ENCODE assay signal across 8 cellular contexts in the genomic region with DNA sequence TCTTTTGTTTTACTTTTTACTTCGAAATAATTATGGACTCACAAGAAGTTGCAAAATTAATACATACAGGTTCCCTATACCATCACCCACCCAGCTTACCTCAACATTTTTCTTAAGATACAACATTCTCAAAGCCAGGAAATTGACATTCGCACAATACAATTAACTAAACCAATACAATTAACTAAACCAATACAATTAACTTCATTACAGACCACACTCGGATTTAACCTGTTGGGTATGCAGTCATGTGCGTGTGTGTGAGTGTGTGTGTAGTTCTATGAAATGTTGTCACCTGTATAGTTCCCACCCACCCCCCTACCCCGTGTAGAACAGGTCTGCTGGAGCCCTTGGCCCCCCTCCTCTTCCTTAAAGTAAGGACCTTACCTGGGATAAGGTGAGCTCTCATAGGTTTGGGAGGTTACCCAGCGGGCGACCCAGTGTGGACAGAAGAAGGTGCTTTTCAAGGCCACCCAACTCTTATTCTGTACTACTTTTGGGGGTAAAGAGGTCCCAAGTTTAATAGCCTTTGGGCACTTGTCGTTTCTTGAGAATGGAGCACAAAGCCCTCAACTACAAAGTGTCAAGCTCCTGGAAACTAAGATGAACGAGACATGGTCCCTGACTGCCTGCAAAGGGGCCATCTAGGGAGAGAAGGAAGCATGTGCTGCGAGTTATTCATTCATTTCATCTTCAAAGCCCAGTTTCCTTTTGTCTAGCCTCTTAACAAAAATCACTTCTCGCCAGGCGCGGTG. TPM values are rescaled to one million over a fixed set of nuclear protein-coding genes. Genes with fewer than 3 reads are reported as not detected.
DNase-seq lines count a peak whose midpoint lies in the region; ATAC-seq and TF ChIP-seq lines count a peak whose summit lies in the region.

No MANE protein-coding gene starts in this region.

- peaks cover 39% of the 10 kb centered on the region for H3K4me1 Mint-ChIP-seq in T-helper 1 cell treated with Interleukin-12 subunit alpha and Interleukin-12 subunit beta and Interleukin-4 antibody, amounts not matched to agents 30 μg/mL and 1 μg/mL, for 36 hours (ENCODE audit: low read depth)
- H3K4me1 Mint-ChIP-seq in activated CD8-positive, alpha-beta T cell treated with anti-CD3 and anti-CD28 coated beads for 36 hours (ENCODE audit: low read depth) = peaks cover 34% of the 10 kb centered on the region
- H3K4me1 Mint-ChIP-seq in stimulated activated naive CD8-positive, alpha-beta T cell treated with anti-CD3 and anti-CD28 coated beads, Interleukin-15, amount 100 ng/mL, for 72 hours = peaks cover 37% of the 10 kb centered on the region

- TF ChIP-seq CTCF in activated CD8-positive, alpha-beta T cell treated with anti-CD3 and anti-CD28 coated beads for 36 hours (IDR thresholded peaks at IDR 0.05) = no peak

- CTCF ChIA-PET in activated CD8-positive, alpha-beta T cell treated with anti-CD3 and anti-CD28 coated beads for 36 hours (lab: Charles Lee) = interaction anchor here (1.0 to 1.2 kb wide), 3 partner anchors 8 to 28 kb away, joined by 3 read pairs; no protein-coding TSS in a partner anchor

- peaks cover 22% of the 10 kb centered on the region for H3K36me3 Mint-ChIP-seq in T-helper 1 cell treated with Interleukin-12 subunit alpha and Interleukin-12 subunit beta and Interleukin-4 antibody, amounts not matched to agents 30 μg/mL and 1 μg/mL, for 36 hours (ENCODE audit: low read depth)
- H3K36me3 Mint-ChIP-seq in activated CD8-positive, alpha-beta T cell treated with anti-CD3 and anti-CD28 coated beads for 36 hours (ENCODE audit: low read depth) = peaks cover 12% of the 10 kb centered on the region

- no peaks in the 10 kb centered on the region for H3K27me3 Mint-ChIP-seq in T-helper 1 cell treated with Interleukin-12 subunit alpha and Interleukin-12 subunit beta and Interleukin-4 antibody, amounts not matched to agents 30 μg/mL and 1 μg/mL, for 36 hours (ENCODE audit: low read depth)
- no peaks in the 10 kb centered on the region for H3K27me3 Mint-ChIP-seq in activated CD8-positive, alpha-beta T cell treated with anti-CD3 and anti-CD28 coated beads for 36 hours
- no peaks in the 10 kb centered on the region for H3K27me3 Mint-ChIP-seq in stimulated activated naive CD8-positive, alpha-beta T cell treated with anti-CD3 and anti-CD28 coated beads, Interleukin-15, amount 100 ng/mL, for 72 hours

- H3K9me3 ChIP-seq in iPS-18c (ENCODE audit: control insufficient read depth, insufficient read depth, low read length) = peaks cover 2% of the 10 kb centered on the region

- peak overlapping the region; percentile 99; the same call in 1 of the 2 replicates for H3K4me3 ChIP-seq in iPS-18c (ENCODE audit: insufficient read depth, low read depth, low read length)

- peak overlapping the region; percentile 90 for H3K27ac Mint-ChIP-seq in T-helper 1 cell treated with Interleukin-12 subunit alpha and Interleukin-12 subunit beta and Interleukin-4 antibody, amounts not matched to agents 30 μg/mL and 1 μg/mL, for 36 hours
- peak overlapping the region; percentile 97 for H3K27ac Mint-ChIP-seq in activated CD8-positive, alpha-beta T cell treated with anti-CD3 and anti-CD28 coated beads for 36 hours
- H3K27ac Mint-ChIP-seq in stimulated activated naive CD8-positive, alpha-beta T cell treated with anti-CD3 and anti-CD28 coated beads, Interleukin-15, amount 100 ng/mL, for 72 hours = peak overlapping the region in 1 of 2 donors; percentile 79

- peak overlapping the region; percentile 99 for H3K4me3 Mint-ChIP-seq in T-helper 1 cell treated with Interleukin-12 subunit alpha and Interleukin-12 subunit beta and Interleukin-4 antibody, amounts not matched to agents 30 μg/mL and 1 μg/mL, for 36 hours
- peak overlapping the region; percentile 96 for H3K4me3 Mint-ChIP-seq in activated CD8-positive, alpha-beta T cell treated with anti-CD3 and anti-CD28 coated beads for 36 hours
- peak overlapping the region; percentile 98 for H3K4me3 Mint-ChIP-seq in stimulated activated naive CD8-positive, alpha-beta T cell treated with anti-CD3 and anti-CD28 coated beads, Interleukin-15, amount 100 ng/mL, for 72 hours

- POLR2A ChIA-PET in activated CD8-positive, alpha-beta T cell treated with anti-CD3 and anti-CD28 coated beads for 36 hours (lab: Charles Lee) = interaction anchor here (0.8 to 2.2 kb wide), 10 partner anchors 13 to 106 kb away, joined by 3 to 6 read pairs (median 4); no protein-coding TSS in a partner anchor

- DNase-seq in T-helper 1 cell (no peak), mucosa of gallbladder (ENCODE audit: low spot score) (no peak), NCI-H2227 treated with DMSO at 0.1 percent for 48 hours (lab: John Stamatoyannopoulos, UW) (no peak), KG1 (lab: John Stamatoyannopoulos, UW) (no peak)
- DNase-seq in activated CD8-positive, alpha-beta T cell treated with anti-CD3 and anti-CD28 coated beads for 36 hours = no peak
- DNase-seq in stimulated activated naive CD8-positive, alpha-beta T cell treated with anti-CD3 and anti-CD28 coated beads, Interleukin-15, amount 100 ng/mL, for 72 hours = peak in 1 of 2 donors; percentile 7

- H3K9me3 Mint-ChIP-seq in T-helper 1 cell treated with Interleukin-12 subunit alpha and Interleukin-12 subunit beta and Interleukin-4 antibody, amounts not matched to agents 30 μg/mL and 1 μg/mL, for 36 hours = no peaks in the 10 kb centered on the region
- H3K9me3 Mint-ChIP-seq in activated CD8-positive, alpha-beta T cell treated with anti-CD3 and anti-CD28 coated beads for 36 hours = no peaks in the 10 kb centered on the region
- H3K9me3 Mint-ChIP-seq in stimulated activated naive CD8-positive, alpha-beta T cell treated with anti-CD3 and anti-CD28 coated beads, Interleukin-15, amount 100 ng/mL, for 72 hours = no peaks in the 10 kb centered on the region

- intact Hi-C loops in activated CD8-positive, alpha-beta T cell treated with anti-CD3 and anti-CD28 coated beads for 36 hours (cut with micrococcal nuclease) = loop anchor here (5.0 to 10.0 kb wide), 3 partner anchors 49 to 126 kb away; partner anchors contain the start of genes KCTD20 and PXT1

- no peak for ATAC-seq in activated CD8-positive, alpha-beta T cell treated with anti-CD3 and anti-CD28 coated beads for 36 hours
- peak; percentile 11 for ATAC-seq in stimulated activated naive CD8-positive, alpha-beta T cell treated with anti-CD3 and anti-CD28 coated beads, Interleukin-15, amount 100 ng/mL, for 72 hours

RNA-seq across cellular contexts. Expression of gene STK38, which starts 0.5 kb away (rescaled TPM):
- 10 to 100 TPM; 22.9 to 23.4 TPM for total RNA-seq in activated CD8-positive, alpha-beta T cell treated with anti-CD3 and anti-CD28 coated beads for 36 hours
- total RNA-seq in mucosa of gallbladder = 41.6 TPM

RNA-seq across cellular contexts. Expression of gene SRSF3, which starts 46.3 kb away (rescaled TPM):
- 100 to 1,000 TPM; 402 to 404 TPM for total RNA-seq in activated CD8-positive, alpha-beta T cell treated with anti-CD3 and anti-CD28 coated beads for 36 hours
- 190 TPM for total RNA-seq in mucosa of gallbladder
